Comparison of ENCODE assay signal across 20 cellular contexts in the genomic region with DNA sequence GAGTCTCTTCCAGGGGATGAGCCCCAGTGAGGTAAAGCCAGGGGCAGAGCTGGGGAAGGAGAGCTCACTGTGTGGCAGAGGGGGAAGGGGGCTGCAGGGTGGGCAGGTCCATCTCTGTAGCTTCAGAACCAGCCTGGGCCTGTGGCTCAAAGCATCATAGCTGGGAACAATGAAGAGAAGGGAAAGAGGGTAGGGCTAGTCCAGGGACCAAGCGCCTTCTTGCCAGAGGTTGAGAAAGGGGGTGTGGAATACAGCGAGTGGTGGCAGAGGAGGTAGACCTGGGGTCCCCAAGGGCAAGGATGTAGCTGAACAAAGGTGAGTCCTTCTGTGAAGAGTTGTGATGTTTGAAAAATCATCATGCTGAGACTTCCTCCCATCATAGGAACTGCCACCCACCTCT. TPM values are rescaled to one million over a fixed set of nuclear protein-coding genes. Genes with fewer than 3 reads are reported as not detected.
"Had no signal": no experiment of that assay in that cellular context is flagged by ENCODE, and none has a peak within 500 bp of the region (broad histone marks: within the 10 kb centered on the region; RNA-seq: fewer than 3 reads in every experiment).

No MANE protein-coding gene starts in this region.

- H3K27ac ChIP-seq: epithelial cell of prostate, pancreas, testis had no signal

- H3K9me3 Mint-ChIP-seq: activated CD4-positive, alpha-beta memory T cell treated with anti-CD3 and anti-CD28 coated beads, Interleukin-2, amount 10 ng/mL, durations not matched to agents 7 days and 5 days; dendritic cell treated with granulocyte-macrophage colony-stimulating factor and Interleukin-4, amounts not matched to agents 40 ng/mL and 50 ng/mL, for 4 days; type B pancreatic cell had no signal

- H3K4me1 Mint-ChIP-seq: stimulated activated memory B cell treated with anti-CD40 and anti-IgM and Interleukin-4, amounts not matched to agents 10 μg/mL and 1 μg/mL and 100 μg/mL, for 72 hours had no signal

- H3K36me3 ChIP-seq: pancreas had no signal

- H3K4me3 ChIP-seq: pancreas, testis had no signal

- H3K36me3 Mint-ChIP-seq: activated CD8-positive, alpha-beta memory T cell treated with anti-CD3 and anti-CD28 coated beads, Interleukin-2, amount 10 ng/mL, durations not matched to agents 7 days and 5 days; activated naive CD8-positive, alpha-beta T cell treated with anti-CD3 and anti-CD28 coated beads for 36 hours; stimulated activated memory B cell treated with anti-CD40 and anti-IgM and Interleukin-4, amounts not matched to agents 10 μg/mL and 1 μg/mL and 100 μg/mL, for 72 hours; type B pancreatic cell had no signal

- H3K9me3 ChIP-seq: pancreas, testis had no signal

- H3K4me1 ChIP-seq: pancreas, testis had no signal

- H3K4me3 Mint-ChIP-seq: activated CD4-positive, alpha-beta memory T cell treated with anti-CD3 and anti-CD28 coated beads, Interleukin-2, amount 10 ng/mL, durations not matched to agents 7 days and 5 days; activated CD8-positive, alpha-beta memory T cell treated with anti-CD3 and anti-CD28 coated beads, Interleukin-2, amount 10 ng/mL, durations not matched to agents 7 days and 5 days; activated naive CD8-positive, alpha-beta T cell treated with anti-CD3 and anti-CD28 coated beads for 36 hours; dendritic cell treated with granulocyte-macrophage colony-stimulating factor and Interleukin-4, amounts not matched to agents 40 ng/mL and 50 ng/mL, for 4 days; stimulated activated memory B cell treated with anti-CD40 and anti-IgM and Interleukin-4, amounts not matched to agents 10 μg/mL and 1 μg/mL and 100 μg/mL, for 72 hours; type B pancreatic cell had no signal

- H3K27me3 ChIP-seq: pancreas, testis had no signal

- H3K27me3 Mint-ChIP-seq: activated naive CD8-positive, alpha-beta T cell treated with anti-CD3 and anti-CD28 coated beads for 36 hours had no signal

- DNase-seq: activated CD4-positive, alpha-beta memory T cell treated with anti-CD3 and anti-CD28 coated beads, Interleukin-2, amount 10 ng/mL, durations not matched to agents 7 days and 5 days; activated CD4-positive, alpha-beta T cell treated with anti-CD3 and anti-CD28 coated beads for 4 hours; activated CD8-positive, alpha-beta memory T cell treated with anti-CD3 and anti-CD28 coated beads, Interleukin-2, amount 10 ng/mL, durations not matched to agents 7 days and 5 days; activated naive CD4-positive, alpha-beta T cell; activated naive CD8-positive, alpha-beta T cell treated with anti-CD3 and anti-CD28 coated beads for 36 hours; amniotic stem cell; effector CD8-positive, alpha-beta T cell; foreskin melanocyte; glutamatergic neuron; hippocampal formation; stimulated activated CD4-positive, alpha-beta T cell treated with anti-CD3 and anti-CD28 coated beads, Interleukin-4, amount 100 ng/mL, for 24 hours; testis had no signal

- H3K27ac Mint-ChIP-seq: activated CD4-positive, alpha-beta memory T cell treated with anti-CD3 and anti-CD28 coated beads, Interleukin-2, amount 10 ng/mL, durations not matched to agents 7 days and 5 days; activated CD8-positive, alpha-beta memory T cell treated with anti-CD3 and anti-CD28 coated beads, Interleukin-2, amount 10 ng/mL, durations not matched to agents 7 days and 5 days; activated naive CD8-positive, alpha-beta T cell treated with anti-CD3 and anti-CD28 coated beads for 36 hours; dendritic cell treated with granulocyte-macrophage colony-stimulating factor and Interleukin-4, amounts not matched to agents 40 ng/mL and 50 ng/mL, for 4 days; stimulated activated memory B cell treated with anti-CD40 and anti-IgM and Interleukin-4, amounts not matched to agents 10 μg/mL and 1 μg/mL and 100 μg/mL, for 72 hours; type B pancreatic cell had no signal

- ATAC-seq: activated CD8-positive, alpha-beta memory T cell treated with anti-CD3 and anti-CD28 coated beads, Interleukin-2, amount 10 ng/mL, durations not matched to agents 7 days and 5 days; sciatic nerve; stimulated activated memory B cell treated with anti-CD40 and anti-IgM and Interleukin-4, amounts not matched to agents 10 μg/mL and 1 μg/mL and 100 μg/mL, for 72 hours had no signal

RNA-seq across cellular contexts. Expression of a gene that starts 1.2 kb away (rescaled TPM):
- total RNA-seq: activated CD4-positive, alpha-beta memory T cell treated with anti-CD3 and anti-CD28 coated beads, Interleukin-2, amount 10 ng/mL, durations not matched to agents 7 days and 5 days; activated CD8-positive, alpha-beta memory T cell treated with anti-CD3 and anti-CD28 coated beads, Interleukin-2, amount 10 ng/mL, durations not matched to agents 7 days and 5 days; activated naive CD8-positive, alpha-beta T cell treated with anti-CD3 and anti-CD28 coated beads for 36 hours; lung microvascular endothelial cell; pancreas; sciatic nerve; T-helper 2 cell treated with Interferon-gamma antibody and Interleukin-4, amounts not matched to agents 100 ng/mL and 5 ng/mL, for 36 hours had no signal

RNA-seq across cellular contexts. Expression of a gene that starts 18.8 kb away (rescaled TPM):
- total RNA-seq: activated CD4-positive, alpha-beta memory T cell treated with anti-CD3 and anti-CD28 coated beads, Interleukin-2, amount 10 ng/mL, durations not matched to agents 7 days and 5 days; T-helper 2 cell treated with Interferon-gamma antibody and Interleukin-4, amounts not matched to agents 100 ng/mL and 5 ng/mL, for 36 hours had no signal
